ENCODE assay signal across 8 cellular contexts in the genomic region with DNA sequence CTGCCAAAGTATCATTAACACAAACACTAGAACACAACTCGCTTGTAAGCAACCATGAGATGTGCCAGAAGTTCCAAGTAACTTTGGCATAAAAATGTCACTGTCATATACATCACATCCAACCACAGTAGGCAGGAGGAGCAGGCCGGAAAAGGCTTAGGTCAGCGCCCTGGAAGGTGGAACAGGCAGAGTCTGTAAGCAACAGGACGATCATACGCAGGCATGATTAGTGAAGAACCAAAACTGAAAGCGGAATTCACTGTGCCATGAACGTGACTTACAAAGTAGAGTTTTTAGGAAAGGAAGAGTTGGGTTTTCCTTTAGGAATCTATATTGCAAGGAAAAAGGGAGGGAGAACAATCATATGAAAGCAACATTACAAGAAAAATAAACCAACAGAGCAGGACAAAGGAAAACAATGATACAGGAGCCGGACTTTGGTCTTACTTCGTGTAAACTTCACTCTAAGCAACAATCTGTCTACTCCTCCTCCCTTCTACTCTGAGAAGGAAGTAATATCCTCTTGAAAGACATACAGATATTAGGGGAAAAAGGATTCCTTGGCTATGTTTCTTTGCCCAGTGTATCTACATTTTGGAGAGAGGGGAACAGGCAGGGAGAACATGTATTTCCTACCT. TPM values are rescaled to one million over a fixed set of nuclear protein-coding genes. Genes with fewer than 3 reads are reported as not detected.
DNase-seq lines count a peak whose midpoint lies in the region; ATAC-seq and TF ChIP-seq lines count a peak whose summit lies in the region.

No MANE protein-coding gene starts in this region.

- DNase-seq in activated T-cell treated with anti-CD3 and anti-CD28 coated beads, Interleukin-2, amount 50 U/mL, for 4 hours, result no peak
- DNase-seq in activated T-cell treated with anti-CD3 and anti-CD28 coated beads for 4 hours (no peak), mesothelial cell of epicardium (ENCODE audit: low spot score in 2 of 2, unreplicated experiment in 2 of 2) (no peak), transverse colon (peak; percentile 59), AML-193 (lab: John Stamatoyannopoulos, UW) (no peak)
- DNase-seq in effector memory CD8-positive, alpha-beta T cell, result no peak
- no peak for DNase-seq in activated CD4-positive, CD25-positive, alpha-beta regulatory T cell treated with anti-CD3 and anti-CD28 coated beads, Interleukin-2, amount 50 U/mL, for 72 hours

- TF ChIP-seq POLR2A in transverse colon (IDR thresholded peaks at IDR 0.05), result no peak

- no peaks in the 10 kb centered on the region for H3K9me3 ChIP-seq in transverse colon

- in situ Hi-C loops in transverse colon (cut with MboI; ENCODE audit: low pct_ligation_motif_present in 1 of 4, low pct_unique_long_range_greater_than_20kb in 1 of 4, low sequenced_read_pairs in 3 of 4), result no loop called here

- H3K27ac Mint-ChIP-seq in effector memory CD8-positive, alpha-beta T cell, result peak overlapping the region; percentile 75 to 76
- H3K27ac Mint-ChIP-seq in mesothelial cell of epicardium, result peak overlapping the region; percentile 67

- no peak for TF ChIP-seq CTCF in mesothelial cell of epicardium (IDR thresholded peaks at IDR 0.05; ENCODE audit: unreplicated experiment)
- TF ChIP-seq CTCF in transverse colon (IDR thresholded peaks at IDR 0.05), result no peak

- peak overlapping the region; percentile 84 to 88 (median 86) for H3K27ac ChIP-seq in transverse colon

- TF ChIP-seq EP300 in transverse colon (IDR thresholded peaks at IDR 0.05; ENCODE audit: low read depth), result no peak

- peaks cover 43% of the 10 kb centered on the region for H3K36me3 Mint-ChIP-seq in activated T-cell treated with anti-CD3 and anti-CD28 coated beads, Interleukin-2, amount 50 U/mL, for 4 hours (ENCODE audit: insufficient read depth)
- peaks cover 95% of the 10 kb centered on the region for H3K36me3 Mint-ChIP-seq in effector memory CD8-positive, alpha-beta T cell (ENCODE audit: insufficient read depth)
- peaks cover 53% of the 10 kb centered on the region for H3K36me3 Mint-ChIP-seq in mesothelial cell of epicardium

- intact Hi-C loops in transverse colon (cut with DNase I; ENCODE audit: low total_unique reads), result no loop called here

- peaks cover 12 to 38% (median 30%) of the 10 kb centered on the region in 4 donors for H3K4me1 ChIP-seq in transverse colon

- peaks cover 0 to 25% (median 12%) of the 10 kb centered on the region in 4 donors for H3K36me3 ChIP-seq in transverse colon

- no peaks in the 10 kb centered on the region for H3K27me3 Mint-ChIP-seq in activated T-cell treated with anti-CD3 and anti-CD28 coated beads, Interleukin-2, amount 50 U/mL, for 4 hours (ENCODE audit: low read depth)
- H3K27me3 Mint-ChIP-seq in effector memory CD8-positive, alpha-beta T cell, result no peaks in the 10 kb centered on the region
- H3K27me3 Mint-ChIP-seq in mesothelial cell of epicardium (ENCODE audit: low read depth), result no peaks in the 10 kb centered on the region

- no peaks in the 10 kb centered on the region for H3K27me3 ChIP-seq in transverse colon

- peaks cover 28% of the 10 kb centered on the region for H3K4me1 Mint-ChIP-seq in activated T-cell treated with anti-CD3 and anti-CD28 coated beads, Interleukin-2, amount 50 U/mL, for 4 hours (ENCODE audit: low read depth)
- peaks cover 14 to 22% of the 10 kb centered on the region in 2 donors for H3K4me1 Mint-ChIP-seq in effector memory CD8-positive, alpha-beta T cell (ENCODE audit: low read depth in 2 of 2)
- H3K4me1 Mint-ChIP-seq in mesothelial cell of epicardium, result no peaks in the 10 kb centered on the region

- H3K4me3 Mint-ChIP-seq in activated T-cell treated with anti-CD3 and anti-CD28 coated beads, Interleukin-2, amount 50 U/mL, for 4 hours, result peak overlapping the region; percentile 79
- H3K4me3 Mint-ChIP-seq in effector memory CD8-positive, alpha-beta T cell, result peak overlapping the region; percentile 43 to 63
- no peak overlapping the region for H3K4me3 Mint-ChIP-seq in mesothelial cell of epicardium

- WGBS in transverse colon (ENCODE audit: low coverage in 1 of 2), 2 donors, result 18 to 25% methylated on average over 9 of the region's 9 CpGs

- peak overlapping the region in 2 of 4 donors; percentile 6 to 35 for H3K4me3 ChIP-seq in transverse colon

- no peaks in the 10 kb centered on the region for H3K9me3 Mint-ChIP-seq in activated T-cell treated with anti-CD3 and anti-CD28 coated beads, Interleukin-2, amount 50 U/mL, for 4 hours
- H3K9me3 Mint-ChIP-seq in effector memory CD8-positive, alpha-beta T cell, result no peaks in the 10 kb centered on the region
- H3K9me3 Mint-ChIP-seq in mesothelial cell of epicardium, result no peaks in the 10 kb centered on the region

- no peak for ATAC-seq in activated T-cell treated with anti-CD3 and anti-CD28 coated beads, Interleukin-2, amount 50 U/mL, for 4 hours
- peak; percentile 78 for ATAC-seq in effector memory CD8-positive, alpha-beta T cell (replicated peaks)
- no peak for ATAC-seq in GM18868 (IDR thresholded peaks at IDR 0.05; ENCODE audit: unreplicated experiment)

RNA-seq across cellular contexts. Expression of gene YWHAE, which starts 52.2 kb away (rescaled TPM):
- 100 to 1,000 TPM; 470 to 529 (median 478) TPM for total RNA-seq in activated T-cell treated with anti-CD3 and anti-CD28 coated beads, Interleukin-2, amount 50 U/mL, for 4 hours
- total RNA-seq in mesothelial cell of epicardium (714 to 730 TPM (median 714 TPM) in 3 replicates), transverse colon (1,000 to 10,000 TPM in 1 of 4 donors, 100 to 1,000 TPM in 3; 158 to 2,397 (median 594) TPM)
